Comparison of ENCODE assay signal across 9 cellular contexts in the genomic region with DNA sequence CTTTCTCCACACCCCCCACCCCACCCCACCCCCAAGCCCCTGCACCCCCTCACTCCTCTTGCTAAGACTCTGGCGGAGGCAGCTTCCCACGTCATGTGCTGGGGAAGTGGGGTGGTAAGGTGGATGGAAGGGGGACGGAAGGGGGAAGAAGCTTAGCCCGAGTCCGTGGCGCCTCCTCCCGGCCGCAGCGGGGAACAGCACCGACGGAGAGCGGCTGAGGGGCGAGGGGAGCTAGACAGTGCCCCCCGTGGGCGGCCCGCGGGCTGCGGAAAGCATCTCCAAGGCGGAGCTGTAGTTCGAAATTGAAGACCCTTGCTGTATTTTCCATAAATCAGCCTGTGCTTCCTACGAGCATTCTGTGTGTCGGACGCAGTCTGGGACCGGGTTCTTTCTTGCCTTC. TPM values are rescaled to one million over a fixed set of nuclear protein-coding genes. Genes with fewer than 3 reads are reported as not detected.
DNase-seq lines count a peak whose midpoint lies in the region; ATAC-seq and TF ChIP-seq lines count a peak whose summit lies in the region.
"Had no signal": no experiment of that assay in that cellular context is flagged by ENCODE, and none has a peak within 500 bp of the region (broad histone marks: within the 10 kb centered on the region; RNA-seq: fewer than 3 reads in every experiment).

No MANE protein-coding gene starts in this region.

- H3K4me2 ChIP-seq in HCT116 (ENCODE audit: low read length) (peak overlapping the region; percentile 95), neuronal stem cell (ENCODE audit: insufficient read depth, low read length, poor library complexity, severe bottlenecking) (peak overlapping the region; percentile 98)

- H4K91ac ChIP-seq in neuronal stem cell (ENCODE audit: low read depth, low read length, poor library complexity) = no peak overlapping the region

- POLR2A ChIA-PET in HCT116 (lab: Charles Lee) = interaction anchor here (0.6 kb wide), 3 partner anchors 283 to 666 kb away, joined by 3 read pairs; no protein-coding TSS in a partner anchor

- H3K79me2 ChIP-seq in HCT116 (ENCODE audit: insufficient read depth, low read length) = no peaks in the 10 kb centered on the region

- H2BK15ac ChIP-seq in neuronal stem cell (ENCODE audit: low read length) = no peak overlapping the region

- TF ChIP-seq CTCF in HCT116 (IDR thresholded peaks at IDR 0.05 in 2 of 3, conservative IDR thresholded peaks at IDR 0.05 in 1 of 3; ENCODE audit: borderline replicate concordance in 1 of 3, insufficient read depth in 1 of 3, low read depth in 2 of 3, low read length in 2 of 3) (peak; percentile 80 to 88 (median 86)), dorsolateral prefrontal cortex (IDR thresholded peaks at IDR 0.05 in 54 of 56, conservative IDR thresholded peaks at IDR 0.05 in 2 of 56; ENCODE audit: low read depth in 1 of 56, partially characterized antibody in 56 of 56) (peak in 55 of 56 donors; percentile 11 to 67 (median 48))

- H2BK12ac ChIP-seq in neuronal stem cell (ENCODE audit: low read length) = no peak overlapping the region

- H3K4me3 ChIP-seq in HCT116 (replicated peaks in 1 of 2; ENCODE audit: low read depth in 1 of 2, low read length in 2 of 2) = peak overlapping the region; percentile 67 to 73
- peak overlapping the region in 58 of 59 donors; percentile 23 to 75 (median 61) for H3K4me3 ChIP-seq in dorsolateral prefrontal cortex
- peak overlapping the region; percentile 54 to 80 for H3K4me3 ChIP-seq in neuronal stem cell (ENCODE audit: low read length in 2 of 2)

- no peak overlapping the region for H2BK120ac ChIP-seq in neuronal stem cell (ENCODE audit: low read depth, low read length)

- no peak overlapping the region for H3K4ac ChIP-seq in neuronal stem cell (ENCODE audit: low read length)

- CTCF ChIA-PET in HCT116 (lab: Charles Lee) = interaction anchor here (0.6 to 2.2 kb wide), 27 partner anchors 10 to 1245 kb away, joined by 3 to 28 read pairs (median 4); no protein-coding TSS in a partner anchor

- no TSS peak for BruUV-seq in HCT116 (replicated peaks; lab: Mats Ljungman, UMichigan)

- H4K8ac ChIP-seq in neuronal stem cell (ENCODE audit: low read depth, low read length) = no peak overlapping the region

- H3K27me3 ChIP-seq in HCT116 (ENCODE audit: insufficient read depth, low read length) = peaks cover 5% of the 10 kb centered on the region; the same call in 1 of the 2 replicates
- H3K27me3 ChIP-seq in dorsolateral prefrontal cortex = peaks cover 0 to 63% (median 9%) of the 10 kb centered on the region in 45 donors
- peaks cover 0 to 31% (median 4%) of the 10 kb centered on the region in 3 experiments for H3K27me3 ChIP-seq in neuronal stem cell (ENCODE audit: control insufficient read depth in 3 of 3, insufficient read depth in 3 of 3, low read depth in 1 of 3, low read length in 3 of 3)

- peak; percentile 67 for TF ChIP-seq RAD21 in HCT116 (IDR thresholded peaks at IDR 0.05; ENCODE audit: low read depth)

- no peaks in the 10 kb centered on the region for H3K79me1 ChIP-seq in neuronal stem cell (ENCODE audit: low read depth, low read length)

- H4K20me1 ChIP-seq in HCT116 (ENCODE audit: insufficient read depth) = no peaks in the 10 kb centered on the region

- H3K9me2 ChIP-seq in HCT116 (ENCODE audit: insufficient read depth) = no peaks in the 10 kb centered on the region

- RAD21 ChIA-PET in HCT116 (lab: Charles Lee; ENCODE audit: low non-redundant PET in 1 of 2, low total read pairs in 2 of 2, uncharacterized antibody in 2 of 2, unreplicated experiment in 2 of 2) = interaction anchor here (0.6 to 1.3 kb wide), 6 partner anchors 40 to 620 kb away, joined by 3 to 5 read pairs (median 4); no protein-coding TSS in a partner anchor

- no peaks in the 10 kb centered on the region for H3K36me3 ChIP-seq in HCT116 (ENCODE audit: control insufficient read depth in 1 of 2, insufficient read depth in 2 of 2, low read length in 2 of 2)
- H3K36me3 ChIP-seq in neuronal stem cell (replicated peaks in 1 of 2; ENCODE audit: control insufficient read depth in 2 of 2, insufficient read depth in 2 of 2, low read length in 2 of 2) = peaks cover 0 to 9% of the 10 kb centered on the region in 2 donors

- no peak overlapping the region for H3K23ac ChIP-seq in neuronal stem cell (ENCODE audit: low read depth, low read length, poor library complexity)

- TF ChIP-seq POLR2A in HCT116 (IDR thresholded peaks at IDR 0.05; ENCODE audit: borderline replicate concordance, extremely low read depth, insufficient read depth, insufficient read length) = no peak

- WGBS in neuronal stem cell (ENCODE audit: extremely low coverage in 2 of 2, insufficient read length in 2 of 2, insufficient replicate concordance in 1 of 2), 2 donors = no CpG with 5 or more reads among the region's 24 CpGs

- no peak overlapping the region; the same call in 1 of the 2 replicates for H3K9ac ChIP-seq in HCT116 (ENCODE audit: low read length)
- no peak overlapping the region for H3K9ac ChIP-seq in neuronal stem cell (ENCODE audit: low read depth, low read length, poor library complexity)

- intact Hi-C loops in HCT116 (cut with micrococcal nuclease) (no loop called here), dorsolateral prefrontal cortex (cut with DNase I) (no loop called here)

- H3K4me1 ChIP-seq in HCT116 (ENCODE audit: control insufficient read depth in 1 of 2, insufficient read depth in 2 of 2, low read length in 2 of 2) (peaks cover 2 to 29% of the 10 kb centered on the region in 2 experiments; a peak in 3 of 4 replicates), neuronal stem cell (ENCODE audit: control insufficient read depth in 2 of 2, insufficient read depth in 1 of 2, low read depth in 1 of 2, low read length in 2 of 2) (peaks cover 1 to 16% of the 10 kb centered on the region in 2 donors)

- no peak overlapping the region for H2AK5ac ChIP-seq in neuronal stem cell (ENCODE audit: low read depth, low read length)

- H2AFZ ChIP-seq in HCT116 (ENCODE audit: low read depth, low read length, poor library complexity, severe bottlenecking) (no peak overlapping the region), neuronal stem cell (ENCODE audit: low read length) (peak overlapping the region; percentile 88)

- peak; percentile 23 for DNase-seq in DMS 273 (lab: John Stamatoyannopoulos, UW; ENCODE audit: unreplicated experiment)
- no peak for DNase-seq in DMS 273 treated with DMSO at 0.1 percent for 48 hours (lab: John Stamatoyannopoulos, UW)
- peak; percentile 15 for DNase-seq in HCT116 (ENCODE audit: low read depth, low spot score)
- DNase-seq in dorsolateral prefrontal cortex = peak in 2 of 10 donors; percentile 49 to 53
- DNase-seq in neuronal stem cell (ENCODE audit: low spot score) = peak; percentile 56
- no peak for DNase-seq in midbrain (lab: John Stamatoyannopoulos, UW)
- DNase-seq in T-helper 9 cell = no peak

- H3K27ac ChIP-seq in HCT116 (ENCODE audit: low read depth, low read length) = no peak overlapping the region
- H3K27ac ChIP-seq in dorsolateral prefrontal cortex = peak overlapping the region in 44 of 59 donors; percentile 44 to 91 (median 79)
- no peak overlapping the region for H3K27ac ChIP-seq in neuronal stem cell (replicated peaks; ENCODE audit: low read length)

- peak overlapping the region; percentile 5 for H3K18ac ChIP-seq in neuronal stem cell (ENCODE audit: low read length)

- ATAC-seq in HCT116 (peak; percentile 74), GM21529 (IDR thresholded peaks at IDR 0.05; ENCODE audit: unreplicated experiment) (no peak)

- H3K9me3 ChIP-seq in HCT116 (ENCODE audit: control insufficient read depth in 1 of 2, insufficient read depth in 1 of 2, low read depth in 1 of 2, low read length in 2 of 2) (no peaks in the 10 kb centered on the region), neuronal stem cell (replicated peaks in 1 of 2; ENCODE audit: control insufficient read depth in 2 of 2, insufficient read depth in 1 of 2, low read depth in 1 of 2, low read length in 2 of 2) (peaks cover 0 to 3% of the 10 kb centered on the region in 2 donors)

- H3K14ac ChIP-seq in neuronal stem cell (ENCODE audit: low read length) = no peak overlapping the region

- H2BK5ac ChIP-seq in neuronal stem cell (ENCODE audit: low read length) = no peak overlapping the region

TF ChIP-seq in HCT116, 20 proteins besides CTCF, POLR2A, EP300 and RAD21 (continues in another document):
- no peak for TF ChIP-seq EZH2phosphoT487 (IDR thresholded peaks at IDR 0.05; ENCODE audit: borderline replicate concordance)
- peak; percentile 63; the same call in 1 of the 2 replicates for TF ChIP-seq CBX3 (IDR thresholded peaks at IDR 0.05; ENCODE audit: low read depth)
- no peak for TF ChIP-seq ZNF274 (IDR thresholded peaks at IDR 0.05; ENCODE audit: low read depth, low read length)
- no peak for TF ChIP-seq POLR2AphosphoS5 (IDR thresholded peaks at IDR 0.05; ENCODE audit: low read depth, low read length)
- no peak for TF ChIP-seq ELF1 (IDR thresholded peaks at IDR 0.05; ENCODE audit: borderline replicate concordance, low read depth)
- TF ChIP-seq, protein P1, sequence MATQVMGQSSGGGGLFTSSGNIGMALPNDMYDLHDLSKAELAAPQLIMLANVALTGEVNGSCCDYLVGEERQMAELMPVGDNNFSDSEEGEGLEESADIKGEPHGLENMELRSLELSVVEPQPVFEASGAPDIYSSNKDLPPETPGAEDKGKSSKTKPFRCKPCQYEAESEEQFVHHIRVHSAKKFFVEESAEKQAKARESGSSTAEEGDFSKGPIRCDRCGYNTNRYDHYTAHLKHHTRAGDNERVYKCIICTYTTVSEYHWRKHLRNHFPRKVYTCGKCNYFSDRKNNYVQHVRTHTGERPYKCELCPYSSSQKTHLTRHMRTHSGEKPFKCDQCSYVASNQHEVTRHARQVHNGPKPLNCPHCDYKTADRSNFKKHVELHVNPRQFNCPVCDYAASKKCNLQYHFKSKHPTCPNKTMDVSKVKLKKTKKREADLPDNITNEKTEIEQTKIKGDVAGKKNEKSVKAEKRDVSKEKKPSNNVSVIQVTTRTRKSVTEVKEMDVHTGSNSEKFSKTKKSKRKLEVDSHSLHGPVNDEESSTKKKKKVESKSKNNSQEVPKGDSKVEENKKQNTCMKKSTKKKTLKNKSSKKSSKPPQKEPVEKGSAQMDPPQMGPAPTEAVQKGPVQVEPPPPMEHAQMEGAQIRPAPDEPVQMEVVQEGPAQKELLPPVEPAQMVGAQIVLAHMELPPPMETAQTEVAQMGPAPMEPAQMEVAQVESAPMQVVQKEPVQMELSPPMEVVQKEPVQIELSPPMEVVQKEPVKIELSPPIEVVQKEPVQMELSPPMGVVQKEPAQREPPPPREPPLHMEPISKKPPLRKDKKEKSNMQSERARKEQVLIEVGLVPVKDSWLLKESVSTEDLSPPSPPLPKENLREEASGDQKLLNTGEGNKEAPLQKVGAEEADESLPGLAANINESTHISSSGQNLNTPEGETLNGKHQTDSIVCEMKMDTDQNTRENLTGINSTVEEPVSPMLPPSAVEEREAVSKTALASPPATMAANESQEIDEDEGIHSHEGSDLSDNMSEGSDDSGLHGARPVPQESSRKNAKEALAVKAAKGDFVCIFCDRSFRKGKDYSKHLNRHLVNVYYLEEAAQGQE (IDR thresholded peaks at IDR 0.05; ENCODE audit: low read depth) = no peak
- no peak for TF ChIP-seq JUND (IDR thresholded peaks at IDR 0.05)

RNA-seq across cellular contexts. Expression of a gene that starts 0.6 kb away (rescaled TPM):
- total RNA-seq in HCT116 (2021; ENCODE audit: unreplicated experiment) (14.2 TPM), dorsolateral prefrontal cortex (100 to 1,000 TPM in 105 of 120 experiments, 10 to 100 TPM in 15; 41.0 to 232 (median 135) TPM)
- 2.4 and 2.6 TPM in 2 replicates for polyA plus RNA-seq in HCT116 (2012)
- 0.21 TPM for polyA plus RNA-seq in neuronal stem cell (2013, experiment 1 of 2)
- 0.29 TPM for polyA plus RNA-seq in neuronal stem cell (2013, experiment 2 of 2)
- total RNA-seq: activated T-helper 1 cell treated with anti-CD3 and anti-CD28 coated beads, Interleukin-12 subunit alpha, Interleukin-12 subunit beta, Interleukin-2, Interleukin-4 antibody, amounts not matched to agents 30 ng/mL and 10 ng/mL and 1 ng/mL, durations not matched to agents 14 hours and 24 hours and 36 hours had no signal

Comparison
In these comparisons a context has a peak if more than half of its experiments do, and no peak if none do; other contexts are left out.
1. DNase-seq: peak in DMS 273 (single experiment), HCT116 (single experiment) and neuronal stem cell (single experiment); none in DMS 273 treated with DMSO at 0.1 percent for 48 hours (single experiment), midbrain (single experiment) and T-helper 9 cell (single experiment).
2. H3K27ac ChIP-seq: peak in dorsolateral prefrontal cortex (44 of 59); none in HCT116 (single experiment) and neuronal stem cell (single experiment).
3. Peak in every context shown above with its lines, with median percentiles within 50 percentile points of each other: H3K4me3 ChIP-seq.